In the genomic region with DNA sequence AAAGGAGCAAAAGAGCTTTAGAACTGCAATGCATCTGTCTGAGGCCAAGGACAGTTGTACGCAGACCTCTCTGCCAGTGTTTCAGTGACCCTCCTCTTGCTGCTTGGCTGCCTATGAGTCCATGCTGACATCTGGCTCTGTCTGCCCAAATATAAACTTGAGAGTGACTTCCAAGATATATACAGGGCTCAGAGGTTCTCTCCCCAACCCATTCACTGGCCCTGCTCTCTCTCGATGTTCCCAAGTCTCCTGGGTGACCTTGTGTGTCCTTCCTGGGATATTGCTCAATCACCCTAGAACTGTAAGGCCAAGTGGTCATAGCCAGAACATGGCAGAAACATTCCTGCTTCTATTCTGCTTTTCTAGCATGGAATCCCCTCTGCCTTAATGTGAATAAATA, we compare ENCODE assay signal across 25 cellular contexts.
DNase-seq lines count a peak whose midpoint lies in the region; ATAC-seq, FAIRE-seq and TF ChIP-seq lines count a peak whose summit lies in the region.
"Had no signal": no experiment of that assay in that cellular context is flagged by ENCODE, and none has a peak within 500 bp of the region (broad histone marks: within the 10 kb centered on the region; RNA-seq: fewer than 3 reads in every experiment).

No MANE protein-coding gene starts in this region.

- H3K27me3 ChIP-seq in psoas muscle (ENCODE audit: insufficient read depth in 3 of 3, low read length in 2 of 3) (no peaks in the 10 kb centered on the region), upper lobe of right lung (no peaks in the 10 kb centered on the region)
- H3K27me3 ChIP-seq: dorsolateral prefrontal cortex, MG63 had no signal

- no peaks in the 10 kb centered on the region for H3K9me3 Mint-ChIP-seq in endothelial cell (ENCODE audit: unreplicated experiment)
- H3K9me3 Mint-ChIP-seq: activated T-cell treated with anti-CD3 and anti-CD28 coated beads, Interleukin-2, amount 50 U/mL, for 72 hours; CD8-positive, alpha-beta memory T cell; naive B cell; T-helper 2 cell treated with Interferon-gamma antibody and Interleukin-4, amounts not matched to agents 5 μg/mL and 100 μg/mL, for 36 hours had no signal

- H3K4me3 ChIP-seq in psoas muscle (no peak overlapping the region), upper lobe of right lung (no peak overlapping the region)
- H3K4me3 ChIP-seq: dorsolateral prefrontal cortex, lung, MG63, PC-9 had no signal

- 22 to 37% (median 32%) methylated on average over 2 of the region's 2 CpGs for WGBS in psoas muscle, 3 donors

- H3K4me3 Mint-ChIP-seq in endothelial cell (ENCODE audit: unreplicated experiment): no peak overlapping the region
- H3K4me3 Mint-ChIP-seq: activated naive CD8-positive, alpha-beta T cell; activated T-cell treated with anti-CD3 and anti-CD28 coated beads, Interleukin-2, amount 50 U/mL, for 72 hours; CD8-positive, alpha-beta memory T cell; naive B cell; T-helper 2 cell treated with Interferon-gamma antibody and Interleukin-4, amounts not matched to agents 5 μg/mL and 100 μg/mL, for 36 hours; WTC11 had no signal

- no peaks in the 10 kb centered on the region for H3K9me3 ChIP-seq in psoas muscle
- H3K9me3 ChIP-seq in upper lobe of right lung: no peaks in the 10 kb centered on the region
- H3K9me3 ChIP-seq: MG63 had no signal

- peaks cover 31% of the 10 kb centered on the region for H3K4me1 Mint-ChIP-seq in endothelial cell (ENCODE audit: unreplicated experiment)
- H3K4me1 Mint-ChIP-seq: CD8-positive, alpha-beta memory T cell; WTC11 had no signal

- H3K27ac Mint-ChIP-seq in endothelial cell (ENCODE audit: unreplicated experiment): peak overlapping the region; percentile 82
- H3K27ac Mint-ChIP-seq: activated naive CD8-positive, alpha-beta T cell; CD8-positive, alpha-beta memory T cell; naive B cell; T-helper 2 cell treated with Interferon-gamma antibody and Interleukin-4, amounts not matched to agents 5 μg/mL and 100 μg/mL, for 36 hours had no signal

- FAIRE-seq in urothelium cell line (lab: Jason Lieb, UNC): no peak
- FAIRE-seq: GM12891 had no signal

- DNase-seq in endothelial cell (ENCODE audit: low spot score) (no peak), left lobe of liver (ENCODE audit: low spot score) (no peak), psoas muscle (no peak), upper lobe of right lung (no peak), NCI-H2029 treated with DMSO at 0.1 percent for 48 hours (lab: John Stamatoyannopoulos, UW) (no peak), urothelium cell line (ENCODE audit: low spot score) (no peak)
- DNase-seq: activated T-cell treated with anti-CD3 and anti-CD28 coated beads, Interleukin-2, amount 50 U/mL, for 72 hours; CD8-positive, alpha-beta memory T cell; DMS53; dorsolateral prefrontal cortex; MG63; naive B cell; NCI-H146; NCI-H2227 treated with DMSO at 0.1 percent for 48 hours; NCI-H82; PC-9; posterior cingulate gyrus; stimulated activated CD4-positive, alpha-beta T cell treated with anti-CD3 and anti-CD28 coated beads, Interleukin-4, amount 100 ng/mL, for 24 hours; substantia nigra had no signal

- H3K27ac ChIP-seq in psoas muscle (peak overlapping the region; percentile 32), upper lobe of right lung (peak overlapping the region; percentile 21)
- H3K27ac ChIP-seq: PC-9 had no signal

- TF ChIP-seq CTCF in endothelial cell (IDR thresholded peaks at IDR 0.05; ENCODE audit: unreplicated experiment): no peak
- no peak for TF ChIP-seq CTCF in psoas muscle (IDR thresholded peaks at IDR 0.05)
- no peak for TF ChIP-seq CTCF in upper lobe of right lung (IDR thresholded peaks at IDR 0.05)

- H3K4me1 ChIP-seq in psoas muscle (peaks cover 29% of the 10 kb centered on the region), upper lobe of right lung (no peaks in the 10 kb centered on the region)

- H3K36me3 ChIP-seq in psoas muscle (ENCODE audit: insufficient read depth in 1 of 2, low read depth in 1 of 2): no peaks in the 10 kb centered on the region
- no peaks in the 10 kb centered on the region for H3K36me3 ChIP-seq in upper lobe of right lung
- H3K36me3 ChIP-seq: MG63 had no signal

- intact Hi-C loops in psoas muscle (cut with DNase I) (no loop called here), upper lobe of right lung (cut with DNase I) (no loop called here)

- H3K27me3 Mint-ChIP-seq in endothelial cell (ENCODE audit: unreplicated experiment): peaks cover 2% of the 10 kb centered on the region
- H3K27me3 Mint-ChIP-seq: activated naive CD8-positive, alpha-beta T cell; CD8-positive, alpha-beta memory T cell; naive B cell had no signal

- no peaks in the 10 kb centered on the region for H3K36me3 Mint-ChIP-seq in endothelial cell (ENCODE audit: low read depth, unreplicated experiment)
- H3K36me3 Mint-ChIP-seq: activated naive CD8-positive, alpha-beta T cell; WTC11 had no signal

- ATAC-seq in left lobe of liver (peak; percentile 6), psoas muscle (peak in 3 of 4 donors; percentile 44 to 60 (median 46)), upper lobe of right lung (peak; percentile 20), GM19397 (IDR thresholded peaks at IDR 0.05; ENCODE audit: unreplicated experiment) (no peak)
- ATAC-seq: WTC11 had no signal
